Comparison of ENCODE assay signal across 9 cellular contexts in genomic region chr5:68285857-68286611, GRCh38.
A peak's percentile ranks its signal among the peaks of the same experiment; 100 is the strongest.
DNase-seq lines count a peak whose midpoint lies in the region; ATAC-seq, FAIRE-seq and TF ChIP-seq lines count a peak whose summit lies in the region.
"Had no signal": no experiment of that assay in that cellular context is flagged by ENCODE, and none has a peak within 500 bp of the region (broad histone marks: within the 10 kb centered on the region; RNA-seq: fewer than 3 reads in every experiment).

No MANE protein-coding gene starts in this region.

- H3K36me3 ChIP-seq in Karpas-422 (ENCODE audit: insufficient read depth, low read length): no peaks in the 10 kb centered on the region

- H3K9me3 ChIP-seq in Karpas-422 (ENCODE audit: low read length): no peaks in the 10 kb centered on the region

- no peak overlapping the region for H3K4me3 ChIP-seq in Karpas-422 (ENCODE audit: low read length)
- no peak overlapping the region for H3K4me3 ChIP-seq in fibroblast of mammary gland (ENCODE audit: control insufficient read depth, low read depth, low read length)

- H3K4me1 ChIP-seq in Karpas-422 (ENCODE audit: low read length): peaks cover 53% of the 10 kb centered on the region

- H4K20me1 ChIP-seq in Karpas-422 (ENCODE audit: insufficient read depth, low read depth, low read length): no peaks in the 10 kb centered on the region

- H3K4me2 ChIP-seq in Karpas-422 (ENCODE audit: low read depth, low read length, poor library complexity, severe bottlenecking): peak overlapping the region; percentile 71

- peak overlapping the region; percentile 16; the same call in 1 of the 2 replicates for H3K27ac ChIP-seq in Karpas-422 (ENCODE audit: low read length)

- H3K9me2 ChIP-seq in Karpas-422 (replicated peaks; ENCODE audit: insufficient read depth, low read length): no peaks in the 10 kb centered on the region

- DNase-seq in NCI-H82 (lab: John Stamatoyannopoulos, UW) (peak; percentile 48), NCI-H82 treated with DMSO at 0.1 percent for 48 hours (lab: John Stamatoyannopoulos, UW; ENCODE audit: unreplicated experiment) (no peak), Karpas-422 (peak; percentile 85), fibroblast of mammary gland (ENCODE audit: low read depth) (peak; percentile 71), putamen (ENCODE audit: low spot score) (peak; percentile 75)

- H3K27me3 ChIP-seq in Karpas-422 (ENCODE audit: low read length): no peaks in the 10 kb centered on the region

- TF ChIP-seq CTCF in fibroblast of mammary gland (conservative IDR thresholded peaks at IDR 0.05; ENCODE audit: control insufficient read depth, insufficient read depth, low read depth, low read length): peak; percentile 64

- peak; percentile 54 for FAIRE-seq in TTC549 (lab: Jason Lieb, UNC)
- FAIRE-seq: colon had no signal

- H2AFZ ChIP-seq in Karpas-422 (ENCODE audit: low read length): no peak overlapping the region

- peaks cover 13% of the 10 kb centered on the region; the same call in 1 of the 2 replicates for H3K79me2 ChIP-seq in Karpas-422 (ENCODE audit: low read length)

- no peak overlapping the region for H3K9ac ChIP-seq in Karpas-422 (ENCODE audit: low read length)

- ATAC-seq in activated CD4-positive, CD25-positive, alpha-beta regulatory T cell treated with anti-CD3 and anti-CD28 coated beads, Interleukin-2, amount 50 U/mL, for 24 hours: no peak
- no peak for ATAC-seq in GM18907 (IDR thresholded peaks at IDR 0.05; ENCODE audit: unreplicated experiment)
